Comparison of ENCODE assay signal across 1 cellular context in genomic region chr5:96434201-96434645, GRCh38.
A peak's percentile ranks its signal among the peaks of the same experiment; 100 is the strongest.
TF ChIP-seq lines count a peak whose summit lies in the region.

No MANE protein-coding gene starts in this region.

TF ChIP-seq in HEK293, 187 proteins besides CTCF, POLR2A, EP300 and RAD21 (continued from another document):
- TF ChIP-seq ZNF148 (tag by site-specific recombination; IDR thresholded peaks at IDR 0.05; ENCODE audit: borderline replicate concordance) (no peak), TRIM28 (IDR thresholded peaks at IDR 0.05; ENCODE audit: borderline replicate concordance, low read length) (no peak), ZNF211 (tag by site-specific recombination; IDR thresholded peaks at IDR 0.05; ENCODE audit: low read depth) (no peak), ZSCAN30 (tag by site-specific recombination; IDR thresholded peaks at IDR 0.05) (no peak), REST (tag by site-specific recombination; IDR thresholded peaks at IDR 0.05) (peak; percentile 99), ZNF341 (tag by site-specific recombination; IDR thresholded peaks at IDR 0.05; ENCODE audit: low read depth) (no peak), SP7 (tag by site-specific recombination; IDR thresholded peaks at IDR 0.05) (0 out of 2 replicates have a peak, but pooled peaks have one; percentile 22), ZNF707 (tag by site-specific recombination; IDR thresholded peaks at IDR 0.05) (no peak), ZNF513 (tag by site-specific recombination; IDR thresholded peaks at IDR 0.05) (no peak), ZNF692 (tag by site-specific recombination; IDR thresholded peaks at IDR 0.05) (no peak), ZNF140 (tag by site-specific recombination; IDR thresholded peaks at IDR 0.05) (no peak), ZNF585B (tag by site-specific recombination; IDR thresholded peaks at IDR 0.05) (no peak), ZNF18 (tag by site-specific recombination; IDR thresholded peaks at IDR 0.05) (no peak), ZNF169 (tag by site-specific recombination; IDR thresholded peaks at IDR 0.05) (no peak), ZNF184 (tag by site-specific recombination; IDR thresholded peaks at IDR 0.05) (no peak), ZNF660 (tag by site-specific recombination; IDR thresholded peaks at IDR 0.05) (0 out of 2 replicates have a peak, but pooled peaks have one; percentile 15), ZNF324 (tag by site-specific recombination; IDR thresholded peaks at IDR 0.05) (no peak), TCF7L2 (IDR thresholded peaks at IDR 0.05; ENCODE audit: borderline replicate concordance, low read depth, low read length) (no peak), ZNF768 (tag by site-specific recombination; IDR thresholded peaks at IDR 0.05) (no peak), ZNF596 (tag by site-specific recombination; IDR thresholded peaks at IDR 0.05) (peak; percentile 34; the same call in 1 of the 2 replicates), FEZF1 (tag by site-specific recombination; IDR thresholded peaks at IDR 0.05) (no peak), ZNF214 (tag by site-specific recombination; IDR thresholded peaks at IDR 0.05; ENCODE audit: borderline replicate concordance) (no peak), ZBTB11 (tag by site-specific recombination; conservative IDR thresholded peaks at IDR 0.05; ENCODE audit: low read depth) (no peak), BCL11B (tag by site-specific recombination; IDR thresholded peaks at IDR 0.05; ENCODE audit: low read depth) (no peak), ZFP69B (tag by site-specific recombination; IDR thresholded peaks at IDR 0.05) (no peak), ZNF133 (tag by site-specific recombination; IDR thresholded peaks at IDR 0.05) (no peak), ZBTB26 (tag by site-specific recombination; optimal IDR thresholded peaks at IDR 0.05) (no peak), ZNF530 (tag by site-specific recombination; IDR thresholded peaks at IDR 0.05; ENCODE audit: low read depth) (no peak), ZNF350 (tag by site-specific recombination; IDR thresholded peaks at IDR 0.05) (no peak), ZEB2 (tag by site-specific recombination; IDR thresholded peaks at IDR 0.05) (no peak), ZNF704 (tag by site-specific recombination; IDR thresholded peaks at IDR 0.05) (no peak), ZNF16 (tag by site-specific recombination; IDR thresholded peaks at IDR 0.05; ENCODE audit: low read depth) (peak; percentile 62; the same call in 1 of the 2 replicates)
